In genomic region chr2:182754231-182754630, GRCh38 we compare ENCODE assay signal across 32 cellular contexts.
"Had no signal": no experiment of that assay in that cellular context is flagged by ENCODE, and none has a peak within 500 bp of the region (broad histone marks: within the 10 kb centered on the region; RNA-seq: fewer than 3 reads in every experiment).

No MANE protein-coding gene starts in this region.

- FAIRE-seq: bronchial epithelial cell, TTC549 had no signal

- H3K27me3 ChIP-seq: adrenal gland, ascending aorta, cardiac muscle cell had no signal

- DNase-seq: activated B cell treated with CpG ODN at 0.5 μM for 24 hours; activated CD4-positive, alpha-beta memory T cell treated with anti-CD3 and anti-CD28 coated beads for 36 hours; activated CD4-positive, alpha-beta T cell treated with anti-CD3 and anti-CD28 coated beads for 4 hours; activated CD4-positive, alpha-beta T cell treated with anti-CD3 and anti-CD28 coated beads, Interleukin-2, amount 10 ng/mL, durations not matched to agents 24 days and 14 days; activated CD4-positive, alpha-beta T cell treated with anti-CD3 and anti-CD28 coated beads, Interleukin-2, amount 50 U/mL, for 1 hour; activated CD4-positive, alpha-beta T cell treated with anti-CD3 and anti-CD28 coated beads, Interleukin-2, amount 50 U/mL, for 4 hours; activated CD4-positive, CD25-positive, alpha-beta regulatory T cell treated with anti-CD3 and anti-CD28 coated beads, Interleukin-2, amount 50 U/mL, for 72 hours; activated CD8-positive, alpha-beta memory T cell treated with anti-CD3 and anti-CD28 coated beads, Interleukin-2, amount 50 U/mL, for 4 hours; activated CD8-positive, alpha-beta T cell treated with anti-CD3 and anti-CD28 coated beads for 36 hours; activated effector memory CD4-positive, alpha-beta T cell treated with anti-CD3 and anti-CD28 coated beads, Interleukin-2, amount 50 U/mL, for 16 hours; activated gamma-delta T cell treated with Interleukin-2 at 50 U/mL for 16 hours; activated naive CD4-positive, alpha-beta T cell; activated naive CD4-positive, alpha-beta T cell treated with anti-CD3 and anti-CD28 coated beads for 36 hours; activated naive CD4-positive, alpha-beta T cell treated with anti-CD3 and anti-CD28 coated beads, Interleukin-2, amount 50 U/mL, for 16 hours; activated naive CD8-positive, alpha-beta T cell treated with anti-CD3 and anti-CD28 coated beads for 36 hours; activated T-cell treated with anti-CD3 and anti-CD28 coated beads for 4 hours; activated T-cell treated with anti-CD3 and anti-CD28 coated beads, Interleukin-2, amount 50 U/mL, for 1 hour; activated T-cell treated with anti-CD3 and anti-CD28 coated beads, Interleukin-2, amount 50 U/mL, for 4 hours; adrenal gland; amniotic stem cell; caudate nucleus; cerebellar nuclear complex; T-cell; T-helper 17 cell; T-helper 9 cell had no signal

- H3K27ac ChIP-seq: adrenal gland, ascending aorta, cardiac muscle cell, VCaP had no signal

- H3K4me1 ChIP-seq: adrenal gland, ascending aorta had no signal

- H3K4me3 ChIP-seq: adrenal gland, ascending aorta, cardiac muscle cell had no signal

- H3K9me3 ChIP-seq: adrenal gland, ascending aorta had no signal

- ATAC-seq: activated CD8-positive, alpha-beta T cell treated with anti-CD3 and anti-CD28 coated beads for 36 hours; activated naive CD4-positive, alpha-beta T cell treated with anti-CD3 and anti-CD28 coated beads, Interleukin-2, amount 50 U/mL, for 72 hours; activated T-cell treated with anti-CD3 and anti-CD28 coated beads, Interleukin-2, amount 50 U/mL, for 4 hours; activated T-helper 17 cell treated with anti-CD3 and anti-CD28 coated beads, Interleukin-2, amount 50 U/mL, for 72 hours; T-cell; T-helper 17 cell had no signal
